28 cellular contexts compared by ENCODE assay signal in genomic region chr5:66249920-66250319, GRCh38.
"Had no signal": no experiment of that assay in that cellular context is flagged by ENCODE, and none has a peak within 500 bp of the region (broad histone marks: within the 10 kb centered on the region; RNA-seq: fewer than 3 reads in every experiment).

No MANE protein-coding gene starts in this region.

- H3K4me1 Mint-ChIP-seq: immature natural killer cell; naive thymus-derived CD8-positive, alpha-beta T cell; nephron; neural crest cell; stimulated activated memory B cell treated with anti-CD40 and anti-IgM and Interleukin-4, amounts not matched to agents 10 μg/mL and 1 μg/mL and 100 μg/mL, for 72 hours; stimulated activated naive CD8-positive, alpha-beta T cell treated with anti-CD3 and anti-CD28 coated beads, Interleukin-15, amount 100 ng/mL, for 72 hours had no signal

- H3K9me3 Mint-ChIP-seq: immature natural killer cell; naive thymus-derived CD8-positive, alpha-beta T cell; nephron; stimulated activated memory B cell treated with anti-CD40 and anti-IgM and Interleukin-4, amounts not matched to agents 10 μg/mL and 1 μg/mL and 100 μg/mL, for 72 hours; stimulated activated naive CD8-positive, alpha-beta T cell treated with anti-CD3 and anti-CD28 coated beads, Interleukin-15, amount 100 ng/mL, for 72 hours had no signal

- H3K36me3 ChIP-seq: left lung, lower lobe of right lung, pancreas, prostate gland, sigmoid colon, spleen, tibial nerve, upper lobe of left lung, vagina had no signal

- H3K27me3 ChIP-seq: left lung, pancreas, sigmoid colon, spleen, tibial nerve, upper lobe of left lung, vagina had no signal

- H3K27me3 Mint-ChIP-seq: naive thymus-derived CD8-positive, alpha-beta T cell; stimulated activated memory B cell treated with anti-CD40 and anti-IgM and Interleukin-4, amounts not matched to agents 10 μg/mL and 1 μg/mL and 100 μg/mL, for 72 hours; stimulated activated naive CD8-positive, alpha-beta T cell treated with anti-CD3 and anti-CD28 coated beads, Interleukin-15, amount 100 ng/mL, for 72 hours had no signal

- H3K4me3 Mint-ChIP-seq: immature natural killer cell; naive thymus-derived CD8-positive, alpha-beta T cell; nephron; neural crest cell; stimulated activated memory B cell treated with anti-CD40 and anti-IgM and Interleukin-4, amounts not matched to agents 10 μg/mL and 1 μg/mL and 100 μg/mL, for 72 hours; stimulated activated naive CD8-positive, alpha-beta T cell treated with anti-CD3 and anti-CD28 coated beads, Interleukin-15, amount 100 ng/mL, for 72 hours had no signal

- H3K9me3 ChIP-seq: left lung, lower lobe of right lung, pancreas, prostate gland, sigmoid colon, spleen, tibial nerve, upper lobe of left lung, vagina had no signal

- H3K4me3 ChIP-seq: left lung, lower lobe of right lung, pancreas, prostate gland, sigmoid colon, spleen, tibial nerve, upper lobe of left lung, vagina had no signal

- H3K27ac ChIP-seq: left lung, lower lobe of right lung, pancreas, prostate gland, sigmoid colon, spleen, tibial nerve, upper lobe of left lung, vagina had no signal

- H3K36me3 Mint-ChIP-seq: immature natural killer cell; naive thymus-derived CD8-positive, alpha-beta T cell; stimulated activated memory B cell treated with anti-CD40 and anti-IgM and Interleukin-4, amounts not matched to agents 10 μg/mL and 1 μg/mL and 100 μg/mL, for 72 hours had no signal

- H3K4me1 ChIP-seq: left lung, lower lobe of right lung, pancreas, prostate gland, spleen, tibial nerve, upper lobe of left lung, vagina had no signal

- ATAC-seq: left colon; left lung; lower lobe of right lung; naive thymus-derived CD8-positive, alpha-beta T cell; pancreas; right cardiac atrium; stimulated activated memory B cell treated with anti-CD40 and anti-IgM and Interleukin-4, amounts not matched to agents 10 μg/mL and 1 μg/mL and 100 μg/mL, for 72 hours; stimulated activated naive CD8-positive, alpha-beta T cell treated with anti-CD3 and anti-CD28 coated beads, Interleukin-15, amount 100 ng/mL, for 72 hours had no signal

- DNase-seq: hypothalamus; immature natural killer cell; kidney; left colon; left lung; lower lobe of right lung; mammary epithelial cell; mesenchymal stem cell; naive thymus-derived CD8-positive, alpha-beta T cell; nucleus accumbens; pancreas; posterior cingulate gyrus; retina; right cardiac atrium; sigmoid colon; small intestine; spleen; stimulated activated CD4-positive, alpha-beta T cell treated with anti-CD3 and anti-CD28 coated beads, Interleukin-4, amount 100 ng/mL, for 24 hours; stimulated activated naive CD4-positive, alpha-beta T cell treated with Interleukin-2 at 50 U/mL for 16 hours; stimulated activated naive CD8-positive, alpha-beta T cell treated with anti-CD3 and anti-CD28 coated beads, Interleukin-15, amount 100 ng/mL, for 72 hours; substantia nigra; upper lobe of left lung had no signal

- H3K27ac Mint-ChIP-seq: immature natural killer cell; naive thymus-derived CD8-positive, alpha-beta T cell; nephron; stimulated activated memory B cell treated with anti-CD40 and anti-IgM and Interleukin-4, amounts not matched to agents 10 μg/mL and 1 μg/mL and 100 μg/mL, for 72 hours; stimulated activated naive CD8-positive, alpha-beta T cell treated with anti-CD3 and anti-CD28 coated beads, Interleukin-15, amount 100 ng/mL, for 72 hours had no signal
